8 cellular contexts compared by ENCODE assay signal in genomic region chr12:116916714-116917114, GRCh38. TPM values are rescaled to one million over a fixed set of nuclear protein-coding genes. Genes with fewer than 3 reads are reported as not detected.
DNase-seq lines count a peak whose midpoint lies in the region; ATAC-seq and TF ChIP-seq lines count a peak whose summit lies in the region.

No MANE protein-coding gene starts in this region.

- H3K27me3 ChIP-seq in tibial nerve, result no peaks in the 10 kb centered on the region

- WGBS in tibial nerve, 2 donors, result 82 to 83% methylated on average over 5 of the region's 5 CpGs

- ATAC-seq in GM18520 (IDR thresholded peaks at IDR 0.05; ENCODE audit: unreplicated experiment), result peak; percentile 83
- ATAC-seq in HG03060 (IDR thresholded peaks at IDR 0.05; ENCODE audit: low read depth, unreplicated experiment), result peak; percentile 87

- no peak for TF ChIP-seq EP300 in tibial nerve (IDR thresholded peaks at IDR 0.05)

- TF ChIP-seq CTCF in tibial nerve (IDR thresholded peaks at IDR 0.05), result no peak

- DNase-seq in AG08395 (ENCODE audit: low spot score) (peak; percentile 59), NOMO-1 (lab: John Stamatoyannopoulos, UW; ENCODE audit: unreplicated experiment in 2 of 2) (peak; percentile 63 to 65), iris pigment epithelial cell (ENCODE audit: low read depth) (peak; percentile 96), DMS79 treated with DMSO at 0.1 percent for 48 hours (lab: John Stamatoyannopoulos, UW) (no peak), tibial nerve (ENCODE audit: low spot score in 2 of 2) (no peak)
- DNase-seq in activated effector memory CD4-positive, alpha-beta T cell treated with Interleukin-2 at 50 U/mL for 16 hours, result peak; percentile 58

- H3K4me1 ChIP-seq in tibial nerve, result peaks cover 0 to 38% (median 5%) of the 10 kb centered on the region in 4 donors

- H3K4me3 ChIP-seq in tibial nerve, result no peak overlapping the region

- no peaks in the 10 kb centered on the region for H3K9me3 ChIP-seq in tibial nerve

- TF ChIP-seq POLR2A in tibial nerve (IDR thresholded peaks at IDR 0.05), result no peak

- no peak overlapping the region for H3K27ac ChIP-seq in tibial nerve

- H3K36me3 ChIP-seq in tibial nerve, result peaks cover 0 to 3% (median 0%) of the 10 kb centered on the region in 3 donors

RNA-seq across cellular contexts. Expression of gene FBXW8, which starts 6.0 kb away (rescaled TPM):
- total RNA-seq in tibial nerve, result 10 to 100 TPM; 26.7 to 38.4 (median 29.0) TPM

RNA-seq across cellular contexts. Expression of gene HRK, which starts 35.5 kb away (rescaled TPM):
- under 1 TPM in 2 of 4 donors, not detected in 2; under 0.01 to 0.21 TPM for total RNA-seq in tibial nerve

Comparison
In these comparisons a context has a peak if more than half of its experiments do, and no peak if none do; other contexts are left out.
1. DNase-seq: peak in AG08395 (single experiment), NOMO-1 (2 of 2), activated effector memory CD4-positive, alpha-beta T cell treated with Interleukin-2 at 50 U/mL for 16 hours (single experiment) and iris pigment epithelial cell (single experiment); none in DMS79 treated with DMSO at 0.1 percent for 48 hours (single experiment) and tibial nerve (0 of 2).